ENCODE assay signal across 1 cellular context in genomic region chr4:76897522-76898384, GRCh38.
TF ChIP-seq lines count a peak whose summit lies in the region.

A gene with protein sequence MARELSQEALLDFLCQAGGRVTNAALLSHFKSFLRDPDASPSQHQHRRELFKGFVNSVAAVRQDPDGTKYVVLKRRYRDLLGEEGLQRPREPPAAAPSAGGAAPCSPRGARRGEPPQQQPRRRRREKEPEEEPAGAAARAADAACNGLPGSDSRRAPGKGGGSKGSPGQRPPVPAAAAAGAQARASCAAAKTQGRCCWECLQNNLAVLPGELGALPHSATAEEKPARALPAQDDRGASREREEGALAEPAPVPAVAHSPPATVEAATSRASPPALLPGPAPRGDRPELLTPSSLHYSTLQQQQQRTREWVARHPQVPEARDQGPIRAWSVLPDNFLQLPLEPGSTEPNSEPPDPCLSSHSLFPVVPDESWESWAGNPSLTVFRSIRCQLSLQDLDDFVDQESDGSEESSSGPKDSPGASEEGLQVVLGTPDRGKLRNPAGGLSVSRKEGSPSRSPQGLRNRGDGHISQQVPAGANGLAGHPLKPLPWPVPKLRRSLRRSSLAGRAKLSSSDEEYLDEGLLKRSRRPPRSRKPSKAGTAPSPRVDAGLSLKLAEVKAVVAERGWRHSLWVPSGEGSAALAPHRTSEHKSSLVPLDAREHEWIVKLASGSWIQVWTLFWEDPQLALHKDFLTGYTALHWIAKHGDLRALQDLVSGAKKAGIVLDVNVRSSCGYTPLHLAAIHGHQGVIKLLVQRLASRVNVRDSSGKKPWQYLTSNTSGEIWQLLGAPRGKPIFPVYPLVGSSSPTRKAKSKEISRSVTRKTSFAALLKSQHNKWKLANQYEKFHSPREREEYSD (minus strand): TSS chr4:76898144. CDS start chr4:76897849, 295 bp downstream.

TF ChIP-seq in HepG2, 621 proteins besides CTCF, POLR2A, EP300 and RAD21 (continued from another document):
- peak; percentile 47 for TF ChIP-seq HNRNPLL (IDR thresholded peaks at IDR 0.05; ENCODE audit: low read depth, low read length, poor library complexity, severe bottlenecking)
- TF ChIP-seq ZNF574 (CRISPR knock-in tag; IDR thresholded peaks at IDR 0.05): 0 out of 2 replicates have a peak, but pooled peaks have one; percentile 25
- TF ChIP-seq FOXC1 (CRISPR knock-in tag; IDR thresholded peaks at IDR 0.05; ENCODE audit: borderline replicate concordance): 0 out of 2 replicates have a peak, but pooled peaks have one; percentile 17
- TF ChIP-seq, protein P1, sequence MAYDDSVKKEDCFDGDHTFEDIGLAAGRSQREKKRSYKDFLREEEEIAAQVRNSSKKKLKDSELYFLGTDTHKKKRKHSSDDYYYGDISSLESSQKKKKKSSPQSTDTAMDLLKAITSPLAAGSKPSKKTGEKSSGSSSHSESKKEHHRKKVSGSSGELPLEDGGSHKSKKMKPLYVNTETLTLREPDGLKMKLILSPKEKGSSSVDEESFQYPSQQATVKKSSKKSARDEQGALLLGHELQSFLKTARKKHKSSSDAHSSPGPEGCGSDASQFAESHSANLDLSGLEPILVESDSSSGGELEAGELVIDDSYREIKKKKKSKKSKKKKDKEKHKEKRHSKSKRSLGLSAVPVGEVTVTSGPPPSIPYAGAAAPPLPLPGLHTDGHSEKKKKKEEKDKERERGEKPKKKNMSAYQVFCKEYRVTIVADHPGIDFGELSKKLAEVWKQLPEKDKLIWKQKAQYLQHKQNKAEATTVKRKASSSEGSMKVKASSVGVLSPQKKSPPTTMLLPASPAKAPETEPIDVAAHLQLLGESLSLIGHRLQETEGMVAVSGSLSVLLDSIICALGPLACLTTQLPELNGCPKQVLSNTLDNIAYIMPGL (CRISPR knock-in tag; IDR thresholded peaks at IDR 0.05; ENCODE audit: borderline replicate concordance in 1 of 2, low read depth in 1 of 2): 0 out of 4 replicates have a peak, but pooled peaks of 1 of the 2 experiments have one; percentile 1
- TF ChIP-seq MTERF4 (CRISPR knock-in tag; IDR thresholded peaks at IDR 0.05): no peak
- TF ChIP-seq ZNF879 (CRISPR knock-in tag; IDR thresholded peaks at IDR 0.05): no peak
- TF ChIP-seq MYC (CRISPR knock-in tag; IDR thresholded peaks at IDR 0.05; ENCODE audit: borderline replicate concordance): peak; percentile 8; the same call in 1 of the 2 replicates
- TF ChIP-seq, protein P2, sequence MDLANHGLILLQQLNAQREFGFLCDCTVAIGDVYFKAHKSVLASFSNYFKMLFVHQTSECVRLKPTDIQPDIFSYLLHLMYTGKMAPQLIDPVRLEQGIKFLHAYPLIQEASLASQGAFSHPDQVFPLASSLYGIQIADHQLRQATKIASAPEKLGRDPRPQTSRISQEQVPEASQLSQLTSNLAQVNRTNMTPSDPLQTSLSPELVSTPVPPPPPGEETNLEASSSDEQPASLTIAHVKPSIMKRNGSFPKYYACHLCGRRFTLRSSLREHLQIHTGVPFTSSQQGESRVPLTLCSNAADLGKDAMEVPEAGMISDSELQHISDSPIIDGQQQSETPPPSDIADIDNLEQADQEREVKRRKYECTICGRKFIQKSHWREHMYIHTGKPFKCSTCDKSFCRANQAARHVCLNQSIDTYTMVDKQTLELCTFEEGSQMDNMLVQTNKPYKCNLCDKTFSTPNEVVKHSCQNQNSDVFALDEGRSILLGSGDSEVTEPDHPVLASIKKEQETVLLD (CRISPR knock-in tag; IDR thresholded peaks at IDR 0.05; ENCODE audit: low read depth): 0 out of 2 replicates have a peak, but pooled peaks have one; percentile 23
- no peak for TF ChIP-seq MYNN (CRISPR knock-in tag; IDR thresholded peaks at IDR 0.05; ENCODE audit: low read depth)
- TF ChIP-seq TOPORS (CRISPR knock-in tag; IDR thresholded peaks at IDR 0.05): 0 out of 2 replicates have a peak, but pooled peaks have one; percentile 57
- TF ChIP-seq PCBP1 (IDR thresholded peaks at IDR 0.05; ENCODE audit: borderline replicate concordance, low read depth, low read length): no peak
- peak; percentile 49; the same call in 1 of the 2 replicates for TF ChIP-seq CBX5 (CRISPR knock-in tag; IDR thresholded peaks at IDR 0.05; ENCODE audit: borderline replicate concordance)
- peak; percentile 63 for TF ChIP-seq RBFOX2 (IDR thresholded peaks at IDR 0.05; ENCODE audit: low read depth, low read length)
- TF ChIP-seq, protein P3, sequence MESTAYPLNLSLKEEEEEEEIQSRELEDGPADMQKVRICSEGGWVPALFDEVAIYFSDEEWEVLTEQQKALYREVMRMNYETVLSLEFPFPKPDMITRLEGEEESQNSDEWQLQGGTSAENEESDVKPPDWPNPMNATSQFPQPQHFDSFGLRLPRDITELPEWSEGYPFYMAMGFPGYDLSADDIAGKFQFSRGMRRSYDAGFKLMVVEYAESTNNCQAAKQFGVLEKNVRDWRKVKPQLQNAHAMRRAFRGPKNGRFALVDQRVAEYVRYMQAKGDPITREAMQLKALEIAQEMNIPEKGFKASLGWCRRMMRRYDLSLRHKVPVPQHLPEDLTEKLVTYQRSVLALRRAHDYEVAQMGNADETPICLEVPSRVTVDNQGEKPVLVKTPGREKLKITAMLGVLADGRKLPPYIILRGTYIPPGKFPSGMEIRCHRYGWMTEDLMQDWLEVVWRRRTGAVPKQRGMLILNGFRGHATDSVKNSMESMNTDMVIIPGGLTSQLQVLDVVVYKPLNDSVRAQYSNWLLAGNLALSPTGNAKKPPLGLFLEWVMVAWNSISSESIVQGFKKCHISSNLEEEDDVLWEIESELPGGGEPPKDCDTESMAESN (CRISPR knock-in tag; conservative IDR thresholded peaks at IDR 0.05): 0 out of 2 replicates have a peak, but pooled peaks have one; percentile 36
- TF ChIP-seq RXRA (CRISPR knock-in tag; IDR thresholded peaks at IDR 0.05): peak; percentile 71
- TF ChIP-seq, protein P4, sequence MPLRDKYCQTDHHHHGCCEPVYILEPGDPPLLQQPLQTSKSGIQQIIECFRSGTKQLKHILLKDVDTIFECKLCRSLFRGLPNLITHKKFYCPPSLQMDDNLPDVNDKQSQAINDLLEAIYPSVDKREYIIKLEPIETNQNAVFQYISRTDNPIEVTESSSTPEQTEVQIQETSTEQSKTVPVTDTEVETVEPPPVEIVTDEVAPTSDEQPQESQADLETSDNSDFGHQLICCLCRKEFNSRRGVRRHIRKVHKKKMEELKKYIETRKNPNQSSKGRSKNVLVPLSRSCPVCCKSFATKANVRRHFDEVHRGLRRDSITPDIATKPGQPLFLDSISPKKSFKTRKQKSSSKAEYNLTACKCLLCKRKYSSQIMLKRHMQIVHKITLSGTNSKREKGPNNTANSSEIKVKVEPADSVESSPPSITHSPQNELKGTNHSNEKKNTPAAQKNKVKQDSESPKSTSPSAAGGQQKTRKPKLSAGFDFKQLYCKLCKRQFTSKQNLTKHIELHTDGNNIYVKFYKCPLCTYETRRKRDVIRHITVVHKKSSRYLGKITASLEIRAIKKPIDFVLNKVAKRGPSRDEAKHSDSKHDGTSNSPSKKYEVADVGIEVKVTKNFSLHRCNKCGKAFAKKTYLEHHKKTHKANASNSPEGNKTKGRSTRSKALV (CRISPR knock-in tag; IDR thresholded peaks at IDR 0.05): peak; percentile 59; the same call in 1 of the 2 replicates
- TF ChIP-seq PPARG (CRISPR knock-in tag; conservative IDR thresholded peaks at IDR 0.05): peak; percentile 87
- TF ChIP-seq KDM2A (CRISPR knock-in tag; IDR thresholded peaks at IDR 0.05; ENCODE audit: borderline replicate concordance, low read depth): peak; percentile 15; the same call in 1 of the 2 replicates
- TF ChIP-seq ZFY (CRISPR knock-in tag; IDR thresholded peaks at IDR 0.05): 0 out of 2 replicates have a peak, but pooled peaks have one; percentile 1
- TF ChIP-seq MTA1 (CRISPR knock-in tag; IDR thresholded peaks at IDR 0.05; ENCODE audit: borderline replicate concordance): no peak
- peak; percentile 39; the same call in 1 of the 2 replicates for TF ChIP-seq YEATS4 (CRISPR knock-in tag; IDR thresholded peaks at IDR 0.05; ENCODE audit: borderline replicate concordance)
- TF ChIP-seq SAP130 (CRISPR knock-in tag; IDR thresholded peaks at IDR 0.05; ENCODE audit: low read depth): no peak; the same call in 1 of the 2 replicates
- TF ChIP-seq SRSF1 (optimal IDR thresholded peaks at IDR 0.05; ENCODE audit: low read depth, low read length): peak; percentile 54
- 0 out of 2 replicates have a peak, but pooled peaks have one; percentile 28 for TF ChIP-seq ZNF772 (CRISPR knock-in tag; IDR thresholded peaks at IDR 0.05)
- no peak for TF ChIP-seq FOXM1 (CRISPR knock-in tag; IDR thresholded peaks at IDR 0.05)
- 0 out of 2 replicates have a peak, but pooled peaks have one; percentile 10 for TF ChIP-seq SALL2 (CRISPR knock-in tag; IDR thresholded peaks at IDR 0.05)
- peak; percentile 61 for TF ChIP-seq POLR2G (IDR thresholded peaks at IDR 0.05; ENCODE audit: low read depth, low read length)
- no peak for TF ChIP-seq ZNF382 (CRISPR knock-in tag; IDR thresholded peaks at IDR 0.05; ENCODE audit: borderline replicate concordance)
- peak; percentile 92 for TF ChIP-seq ZNF777 (CRISPR knock-in tag; IDR thresholded peaks at IDR 0.05)
- TF ChIP-seq CBX2 (IDR thresholded peaks at IDR 0.05; ENCODE audit: low read depth, low read length): no peak
- TF ChIP-seq CBX2 (CRISPR knock-in tag; IDR thresholded peaks at IDR 0.05; ENCODE audit: low read depth): 0 out of 2 replicates have a peak, but pooled peaks have one; percentile 32
- no peak for TF ChIP-seq CERS6 (CRISPR knock-in tag; IDR thresholded peaks at IDR 0.05)
- no peak for TF ChIP-seq ZNF670 (CRISPR knock-in tag; IDR thresholded peaks at IDR 0.05; ENCODE audit: borderline replicate concordance)
